Comparison of ENCODE assay signal across 30 cellular contexts in the genomic region with DNA sequence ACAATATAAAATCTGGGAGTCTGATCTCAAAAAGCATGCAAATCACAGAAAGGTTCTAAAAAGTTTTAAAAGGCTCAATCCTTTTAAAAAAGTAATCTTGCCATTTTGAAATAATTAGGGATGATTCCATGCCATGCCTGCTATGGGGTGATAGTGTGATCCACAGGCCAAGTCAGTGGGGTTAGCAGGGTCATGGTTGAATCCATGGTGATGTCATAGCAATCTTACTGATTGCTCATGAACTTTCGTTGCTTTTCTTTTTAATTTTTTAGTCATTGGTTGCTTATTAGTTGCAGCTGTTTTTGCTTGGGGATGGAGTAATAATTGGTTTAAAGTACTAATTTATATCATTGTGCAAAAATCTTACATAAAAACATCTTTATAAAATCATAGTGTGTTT.
"Had no signal": no experiment of that assay in that cellular context is flagged by ENCODE, and none has a peak within 500 bp of the region (broad histone marks: within the 10 kb centered on the region; RNA-seq: fewer than 3 reads in every experiment).

No MANE protein-coding gene starts in this region.

- H3K27me3 ChIP-seq: brain microvascular endothelial cell, Peyer's patch, SJSA1 had no signal

- H3K4me1 ChIP-seq: Peyer's patch, SJSA1 had no signal

- H3K9me3 ChIP-seq: Peyer's patch, SJSA1, SK-N-SH had no signal

- DNase-seq: activated CD4-positive, alpha-beta T cell treated with anti-CD3 and anti-CD28 coated beads, Interleukin-2, amount 10 ng/mL, durations not matched to agents 24 days and 14 days; activated CD4-positive, alpha-beta T cell treated with anti-CD3 and anti-CD28 coated beads, Interleukin-2, amount 50 U/mL, for 4 hours; activated CD8-positive, alpha-beta T cell treated with anti-CD3 and anti-CD28 coated beads for 36 hours; activated effector memory CD4-positive, alpha-beta T cell treated with anti-CD3 and anti-CD28 coated beads, Interleukin-2, amount 50 U/mL, for 16 hours; activated naive CD4-positive, alpha-beta T cell; activated naive CD4-positive, alpha-beta T cell treated with anti-CD3 and anti-CD28 coated beads, Interleukin-2, amount 50 U/mL, for 16 hours; activated naive CD8-positive, alpha-beta T cell treated with anti-CD3 and anti-CD28 coated beads for 36 hours; activated T-cell treated with anti-CD3 and anti-CD28 coated beads, Interleukin-2, amount 50 U/mL, for 1 hour; activated T-cell treated with anti-CD3 and anti-CD28 coated beads, Interleukin-2, amount 50 U/mL, for 72 hours; amniotic stem cell; aorta; brain microvascular endothelial cell; central memory CD4-positive, alpha-beta T cell; MM.1S; MV-4-11; NCI-H1092; NCI-H1436 treated with DMSO at 0.1 percent for 48 hours; NCI-H1694 treated with DMSO at 0.1 percent for 48 hours; NCI-H2029; NCI-H345; NCI-H524 treated with DMSO at 0.1 percent for 48 hours; NCI-H748 treated with DMSO at 0.1 percent for 48 hours; NK-92 treated with Interleukin-12 subunit alpha and Interleukin-12 subunit beta, amount 100 ng/mL, for 24 hours; PC-3; Peyer's patch; RPMI8226; SHP77 treated with DMSO at 0.1 percent for 48 hours; SK-N-SH had no signal

- ATAC-seq: activated CD8-positive, alpha-beta T cell treated with anti-CD3 and anti-CD28 coated beads for 36 hours; activated T-cell treated with anti-CD3 and anti-CD28 coated beads, Interleukin-2, amount 50 U/mL, for 72 hours; activated T-helper 17 cell treated with anti-CD3 and anti-CD28 coated beads, Interleukin-2, amount 50 U/mL, for 72 hours; PC-3 had no signal

- H3K27ac ChIP-seq: brain microvascular endothelial cell, Peyer's patch, SJSA1 had no signal

- H3K4me3 ChIP-seq: Peyer's patch, SJSA1 had no signal

- H3K4me2 ChIP-seq: SK-N-SH had no signal

- H3K36me3 ChIP-seq: brain microvascular endothelial cell, Peyer's patch, SJSA1 had no signal

- H3K9ac ChIP-seq: SK-N-SH had no signal
